Comparison of ENCODE assay signal across 17 cellular contexts in the genomic region with DNA sequence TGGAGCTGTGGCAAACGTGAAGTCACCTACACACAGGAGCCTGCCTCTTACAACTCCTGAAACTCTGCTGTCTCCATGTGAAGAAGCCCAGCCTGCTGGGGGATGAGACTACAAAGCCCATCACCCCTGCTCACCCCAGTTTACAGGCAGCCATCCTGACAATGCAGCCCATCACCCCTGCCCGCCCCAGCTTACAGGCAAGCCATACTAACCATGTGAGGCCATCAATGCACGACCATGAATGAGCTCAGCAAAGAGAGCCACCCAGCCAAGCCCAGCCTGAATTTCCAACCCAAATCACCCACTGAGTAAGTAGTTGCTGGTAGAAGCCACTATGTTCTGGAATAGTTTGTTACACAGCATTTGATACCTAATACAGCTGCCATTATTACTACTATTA.
"Had no signal": no experiment of that assay in that cellular context is flagged by ENCODE, and none has a peak within 500 bp of the region (broad histone marks: within the 10 kb centered on the region; RNA-seq: fewer than 3 reads in every experiment).

No MANE protein-coding gene starts in this region.

- H3K9me3 ChIP-seq: MG63, SK-N-SH had no signal

- DNase-seq: KBM-7, MG63, NCI-H1092, NCI-H1105 treated with DMSO at 0.1 percent for 48 hours, NCI-H1417 treated with DMSO at 0.1 percent for 48 hours, NCI-H146, NCI-H1694 treated with DMSO at 0.1 percent for 48 hours, NCI-H1930, NCI-H2081, NCI-H2107, NCI-H2227 treated with DMSO at 0.1 percent for 48 hours, NCI-H524, NCI-H526 treated with DMSO at 0.1 percent for 48 hours, NCI-H748 treated with DMSO at 0.1 percent for 48 hours, RPMI8226, SK-N-SH had no signal

- FAIRE-seq: RCC 7860 had no signal

- H3K9ac ChIP-seq: SK-N-SH had no signal

- H3K4me2 ChIP-seq: SK-N-SH had no signal

- H3K36me3 ChIP-seq: MG63 had no signal

- H3K27me3 ChIP-seq: MG63 had no signal

- H3K4me3 ChIP-seq: MG63 had no signal
